ENCODE assay signal across 24 cellular contexts in the genomic region with DNA sequence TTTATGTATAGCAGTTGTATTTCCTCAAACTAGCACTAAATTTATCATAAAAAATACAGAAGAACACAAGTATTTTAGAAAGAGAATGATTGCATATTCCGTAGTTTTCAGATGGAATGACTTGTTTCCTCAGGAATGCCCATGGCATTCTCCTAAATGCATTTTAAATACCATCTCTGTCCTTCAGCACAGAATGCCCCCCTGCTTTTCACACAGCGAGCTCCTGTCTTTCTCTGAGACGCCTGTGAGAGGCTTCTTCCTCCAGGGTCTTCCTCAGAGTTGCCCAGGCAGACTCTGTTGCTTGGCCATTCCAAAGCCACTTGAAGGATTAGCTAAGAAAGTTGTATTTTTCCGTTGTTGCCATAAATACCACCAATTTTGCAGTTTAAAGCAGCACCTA.
"Had no signal": no experiment of that assay in that cellular context is flagged by ENCODE, and none has a peak within 500 bp of the region (broad histone marks: within the 10 kb centered on the region; RNA-seq: fewer than 3 reads in every experiment).

No MANE protein-coding gene starts in this region.

- H3K27ac ChIP-seq: gastroesophageal sphincter, left ventricle myocardium inferior, parathyroid adenoma, psoas muscle, right lobe of liver, testis, tibial nerve, upper lobe of right lung had no signal

- H3K9ac ChIP-seq: parathyroid adenoma had no signal

- ATAC-seq: gastroesophageal sphincter; left cardiac atrium; naive thymus-derived CD4-positive, alpha-beta T cell; psoas muscle; right lobe of liver; stimulated activated naive B cell treated with anti-CD40 and anti-IgM and Interleukin-4, amounts not matched to agents 10 μg/mL and 1 μg/mL and 100 μg/mL, for 72 hours; stimulated activated naive CD8-positive, alpha-beta T cell treated with anti-CD3 and anti-CD28 coated beads, Interleukin-15, amount 100 ng/mL, for 72 hours; upper lobe of right lung had no signal

- H3K9me3 ChIP-seq: gastroesophageal sphincter, left ventricle myocardium inferior, psoas muscle, right lobe of liver, testis, tibial nerve, upper lobe of right lung had no signal

- DNase-seq: cortex of kidney; dorsolateral prefrontal cortex; effector CD8-positive, alpha-beta T cell; glutamatergic neuron; immature natural killer cell; kidney; left cardiac atrium; left ventricle myocardium inferior; mesenchymal stem cell; naive thymus-derived CD4-positive, alpha-beta T cell; nephron progenitor cell; psoas muscle; retina; right lobe of liver; stimulated activated CD4-positive, alpha-beta T cell treated with anti-CD3 and anti-CD28 coated beads, Interleukin-2, amount 100 ng/mL, for 24 hours; stimulated activated CD4-positive, alpha-beta T cell treated with anti-CD3 and anti-CD28 coated beads, Interleukin-4, amount 100 ng/mL, for 4 hours; stimulated activated naive B cell treated with anti-CD40 and anti-IgM and Interleukin-4, amounts not matched to agents 10 μg/mL and 1 μg/mL and 100 μg/mL, for 72 hours; stimulated activated naive CD8-positive, alpha-beta T cell treated with anti-CD3 and anti-CD28 coated beads, Interleukin-15, amount 100 ng/mL, for 72 hours; testis; upper lobe of right lung had no signal

- H3K4me3 ChIP-seq: dorsolateral prefrontal cortex, gastroesophageal sphincter, left ventricle myocardium inferior, lung, psoas muscle, right lobe of liver, testis, tibial nerve, upper lobe of right lung had no signal

- H2AFZ ChIP-seq: parathyroid adenoma had no signal

- H3K36me3 Mint-ChIP-seq: naive thymus-derived CD4-positive, alpha-beta T cell had no signal

- H3K27me3 Mint-ChIP-seq: naive thymus-derived CD4-positive, alpha-beta T cell; stimulated activated naive B cell treated with anti-CD40 and anti-IgM and Interleukin-4, amounts not matched to agents 10 μg/mL and 1 μg/mL and 100 μg/mL, for 72 hours; stimulated activated naive CD8-positive, alpha-beta T cell treated with anti-CD3 and anti-CD28 coated beads, Interleukin-15, amount 100 ng/mL, for 72 hours had no signal

- H3K27me3 ChIP-seq: dorsolateral prefrontal cortex, gastroesophageal sphincter, right lobe of liver, testis, tibial nerve, upper lobe of right lung had no signal

- H3K9me3 Mint-ChIP-seq: immature natural killer cell; naive thymus-derived CD4-positive, alpha-beta T cell; stimulated activated naive B cell treated with anti-CD40 and anti-IgM and Interleukin-4, amounts not matched to agents 10 μg/mL and 1 μg/mL and 100 μg/mL, for 72 hours; stimulated activated naive CD8-positive, alpha-beta T cell treated with anti-CD3 and anti-CD28 coated beads, Interleukin-15, amount 100 ng/mL, for 72 hours had no signal

- FAIRE-seq: kidney had no signal

- H3K4me1 ChIP-seq: gastroesophageal sphincter, parathyroid adenoma, right lobe of liver, tibial nerve, upper lobe of right lung had no signal

- H3K4me1 Mint-ChIP-seq: immature natural killer cell had no signal

- H3K4me3 Mint-ChIP-seq: immature natural killer cell; naive thymus-derived CD4-positive, alpha-beta T cell; nephron progenitor cell; stimulated activated naive B cell treated with anti-CD40 and anti-IgM and Interleukin-4, amounts not matched to agents 10 μg/mL and 1 μg/mL and 100 μg/mL, for 72 hours; stimulated activated naive CD8-positive, alpha-beta T cell treated with anti-CD3 and anti-CD28 coated beads, Interleukin-15, amount 100 ng/mL, for 72 hours had no signal

- H3K36me3 ChIP-seq: gastroesophageal sphincter, left ventricle myocardium inferior, right lobe of liver, upper lobe of right lung had no signal

- H3K27ac Mint-ChIP-seq: immature natural killer cell; naive thymus-derived CD4-positive, alpha-beta T cell; stimulated activated naive B cell treated with anti-CD40 and anti-IgM and Interleukin-4, amounts not matched to agents 10 μg/mL and 1 μg/mL and 100 μg/mL, for 72 hours; stimulated activated naive CD8-positive, alpha-beta T cell treated with anti-CD3 and anti-CD28 coated beads, Interleukin-15, amount 100 ng/mL, for 72 hours had no signal
